Comparison of ENCODE assay signal across 19 cellular contexts in genomic region chr2:96926236-96926635, GRCh38.
"Had no signal": no experiment of that assay in that cellular context is flagged by ENCODE, and none has a peak within 500 bp of the region (broad histone marks: within the 10 kb centered on the region; RNA-seq: fewer than 3 reads in every experiment).

No MANE protein-coding gene starts in this region.

- DNase-seq: activated CD4-positive, alpha-beta T cell treated with anti-CD3 and anti-CD28 coated beads, Interleukin-2, amount 50 U/mL, for 1 hour; activated CD4-positive, CD25-positive, alpha-beta regulatory T cell treated with anti-CD3 and anti-CD28 coated beads, Interleukin-2, amount 50 U/mL, for 72 hours; activated CD8-positive, alpha-beta memory T cell treated with anti-CD3 and anti-CD28 coated beads, Interleukin-2, amount 50 U/mL, for 4 hours; activated effector memory CD4-positive, alpha-beta T cell treated with Interleukin-2 at 50 U/mL for 16 hours; activated T-cell treated with anti-CD3 and anti-CD28 coated beads, Interleukin-2, amount 50 U/mL, for 48 hours; amniotic stem cell; colonic mucosa; foreskin melanocyte; kidney; left ventricle myocardium inferior; naive B cell; stimulated activated CD8-positive, alpha-beta memory T cell treated with anti-CD3 and anti-CD28 coated beads, Interleukin-4, amount 100 ng/mL, for 48 hours; stimulated activated naive CD4-positive, alpha-beta T cell; T-helper 2 cell had no signal

- H3K36me3 Mint-ChIP-seq: activated naive CD4-positive, alpha-beta T cell treated with anti-CD3 and anti-CD28 coated beads, Interleukin-2, amount 50 U/mL, for 72 hours; naive B cell had no signal

- H3K79me2 ChIP-seq: parathyroid adenoma had no signal

- H3K9ac ChIP-seq: parathyroid adenoma had no signal

- H3K9me3 Mint-ChIP-seq: activated naive CD4-positive, alpha-beta T cell treated with anti-CD3 and anti-CD28 coated beads, Interleukin-2, amount 50 U/mL, for 72 hours; naive B cell had no signal

- H3K9me3 ChIP-seq: colonic mucosa, left ventricle myocardium inferior, tibial nerve, uterus had no signal

- H3K4me3 ChIP-seq: colonic mucosa, left ventricle myocardium inferior, tibial nerve, uterus had no signal

- H3K36me3 ChIP-seq: colonic mucosa, left ventricle myocardium inferior, tibial nerve, uterus had no signal

- ATAC-seq: activated naive CD4-positive, alpha-beta T cell treated with anti-CD3 and anti-CD28 coated beads, Interleukin-2, amount 50 U/mL, for 72 hours had no signal

- H3K4me1 ChIP-seq: colonic mucosa had no signal

- H3K27ac ChIP-seq: colonic mucosa, left ventricle myocardium inferior, parathyroid adenoma, VCaP had no signal

- H3K27ac Mint-ChIP-seq: activated naive CD4-positive, alpha-beta T cell treated with anti-CD3 and anti-CD28 coated beads, Interleukin-2, amount 50 U/mL, for 72 hours had no signal

- FAIRE-seq: kidney had no signal

- H2AFZ ChIP-seq: parathyroid adenoma had no signal

- H3K27me3 ChIP-seq: colonic mucosa, tibial nerve, uterus had no signal
